In the genomic region with DNA sequence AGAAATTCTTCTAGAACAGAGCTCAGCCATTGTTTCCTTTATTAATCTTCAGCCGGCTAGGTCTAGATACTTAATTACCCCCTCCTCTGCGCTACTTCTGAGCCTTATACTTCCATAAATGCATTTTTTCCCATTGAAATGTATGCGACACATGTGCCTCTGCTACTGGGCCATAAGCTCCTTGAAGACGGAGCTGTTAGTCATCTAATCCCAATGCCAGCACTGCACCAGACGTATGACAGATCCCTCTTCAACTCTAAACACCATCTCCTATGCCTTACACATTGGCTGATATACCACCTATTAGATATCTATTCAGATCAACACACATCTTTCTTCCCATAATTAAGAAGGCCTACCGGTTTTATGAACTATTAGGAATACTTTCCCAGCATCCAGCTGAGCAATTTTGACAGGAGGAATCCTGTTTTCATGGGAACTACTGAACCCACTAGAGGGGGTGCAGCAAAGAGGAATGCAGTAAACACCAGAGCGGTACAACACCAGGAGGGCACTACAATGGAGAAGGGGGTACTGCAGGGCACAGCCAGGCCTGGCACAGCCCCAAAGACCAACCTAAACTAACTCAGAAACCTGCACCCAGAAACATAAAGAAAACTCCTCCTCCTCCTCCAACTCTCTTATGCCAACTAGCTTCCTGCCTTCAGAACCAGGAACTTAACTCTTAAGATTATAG, we compare ENCODE assay signal across 12 cellular contexts. TPM values are rescaled to one million over a fixed set of nuclear protein-coding genes. Genes with fewer than 3 reads are reported as not detected.
DNase-seq lines count a peak whose midpoint lies in the region; ATAC-seq and TF ChIP-seq lines count a peak whose summit lies in the region.
"Had no signal": no experiment of that assay in that cellular context is flagged by ENCODE, and none has a peak within 500 bp of the region (broad histone marks: within the 10 kb centered on the region; RNA-seq: fewer than 3 reads in every experiment).

No MANE protein-coding gene starts in this region.

- peaks cover 81% of the 10 kb centered on the region for H3K4me1 Mint-ChIP-seq in activated naive CD4-positive, alpha-beta T cell treated with anti-CD3 and anti-CD28 coated beads, Interleukin-2, amount 10 ng/mL, durations not matched to agents 7 days and 5 days
- H3K4me1 Mint-ChIP-seq in T-helper 17 cell = peaks cover 69% of the 10 kb centered on the region

- H3K27me3 Mint-ChIP-seq in activated naive CD4-positive, alpha-beta T cell treated with anti-CD3 and anti-CD28 coated beads, Interleukin-2, amount 10 ng/mL, durations not matched to agents 7 days and 5 days = no peaks in the 10 kb centered on the region
- no peaks in the 10 kb centered on the region for H3K27me3 Mint-ChIP-seq in T-helper 17 cell

- intact Hi-C loops in thyroid gland (cut with DNase I) = no loop called here
- intact Hi-C loops in right lobe of liver (cut with DNase I) = no loop called here

- H3K27ac Mint-ChIP-seq in activated naive CD4-positive, alpha-beta T cell treated with anti-CD3 and anti-CD28 coated beads, Interleukin-2, amount 10 ng/mL, durations not matched to agents 7 days and 5 days = peak overlapping the region; percentile 73
- H3K27ac Mint-ChIP-seq in T-helper 17 cell = peak overlapping the region; percentile 97

- peak overlapping the region; percentile 3 to 66 (median 16) for H3K27ac ChIP-seq in thyroid gland
- no peak overlapping the region for H3K27ac ChIP-seq in right lobe of liver
- H3K27ac ChIP-seq: C4-2B had no signal

- H3K4me1 ChIP-seq in thyroid gland (peaks cover 63 to 75% of the 10 kb centered on the region in 2 donors), right lobe of liver (peaks cover 0 to 23% (median 4%) of the 10 kb centered on the region in 4 donors)

- TF ChIP-seq CTCF in thyroid gland (IDR thresholded peaks at IDR 0.05) = no peak
- TF ChIP-seq CTCF in right lobe of liver (IDR thresholded peaks at IDR 0.05) = no peak

- CTCF ChIA-PET in activated naive CD4-positive, alpha-beta T cell treated with anti-CD3 and anti-CD28 coated beads, Interleukin-2, amount 10 ng/mL, durations not matched to agents 7 days and 5 days (lab: Charles Lee) = interaction anchor here (1.6 kb wide), 1 partner anchor 95 kb away, joined by 5 read pairs; no protein-coding TSS in a partner anchor

- H3K36me3 ChIP-seq in thyroid gland (no peaks in the 10 kb centered on the region), right lobe of liver (no peaks in the 10 kb centered on the region)
- H3K36me3 ChIP-seq: pancreas had no signal

- H3K27me3 ChIP-seq in thyroid gland = no peaks in the 10 kb centered on the region
- H3K27me3 ChIP-seq in right lobe of liver = no peaks in the 10 kb centered on the region
- H3K27me3 ChIP-seq: pancreas had no signal

- peaks cover 38% of the 10 kb centered on the region for H3K36me3 Mint-ChIP-seq in activated naive CD4-positive, alpha-beta T cell treated with anti-CD3 and anti-CD28 coated beads, Interleukin-2, amount 10 ng/mL, durations not matched to agents 7 days and 5 days
- no peaks in the 10 kb centered on the region for H3K36me3 Mint-ChIP-seq in T-helper 17 cell (ENCODE audit: low read depth)

- WGBS in thyroid gland, 2 donors = 67 to 69% methylated on average over 7 of the region's 7 CpGs
- 86% methylated on average over 7 of the region's 7 CpGs for WGBS in right lobe of liver (ENCODE audit: insufficient coverage, low coverage, low lambda C conversion rate, missing lambda C conversion rate)

- ATAC-seq in T-helper 17 cell = no peak
- ATAC-seq in right lobe of liver = no peak

- DNase-seq in activated naive CD4-positive, alpha-beta T cell treated with anti-CD3 and anti-CD28 coated beads, Interleukin-2, amount 10 ng/mL, durations not matched to agents 7 days and 5 days = no peak
- DNase-seq in activated naive CD4-positive, alpha-beta T cell (lab: John Stamatoyannopoulos, UW) = no peak
- DNase-seq in T-helper 17 cell = no peak
- DNase-seq in fibroblast of peridontal ligament (ENCODE audit: extremely low read depth) = peak; percentile 45
- peak; percentile 40 to 57 for DNase-seq in thyroid gland
- no peak for DNase-seq in right lobe of liver
- DNase-seq in amygdala (lab: John Stamatoyannopoulos, UW) = no peak
- no peak for DNase-seq in NCI-H2171 treated with DMSO at 0.1 percent for 48 hours (lab: John Stamatoyannopoulos, UW)
- DNase-seq: NCI-H2227 treated with DMSO at 0.1 percent for 48 hours, pancreas, SHP77 treated with DMSO at 0.1 percent for 48 hours had no signal

- H3K9me3 ChIP-seq in T-helper 17 cell (ENCODE audit: control insufficient read depth, low read length, poor library complexity, severe bottlenecking) (no peaks in the 10 kb centered on the region), thyroid gland (no peaks in the 10 kb centered on the region), right lobe of liver (no peaks in the 10 kb centered on the region)
- H3K9me3 ChIP-seq: pancreas had no signal

- H3K4me3 ChIP-seq in thyroid gland (replicated peaks in 1 of 3) = no peak overlapping the region
- H3K4me3 ChIP-seq in right lobe of liver = no peak overlapping the region
- H3K4me3 ChIP-seq: pancreas had no signal

- H3K9me3 Mint-ChIP-seq in activated naive CD4-positive, alpha-beta T cell treated with anti-CD3 and anti-CD28 coated beads, Interleukin-2, amount 10 ng/mL, durations not matched to agents 7 days and 5 days = no peaks in the 10 kb centered on the region

- H3K4me3 Mint-ChIP-seq in activated naive CD4-positive, alpha-beta T cell treated with anti-CD3 and anti-CD28 coated beads, Interleukin-2, amount 10 ng/mL, durations not matched to agents 7 days and 5 days = no peak overlapping the region
- H3K4me3 Mint-ChIP-seq in T-helper 17 cell = peak overlapping the region; percentile 86

- no peak for TF ChIP-seq POLR2A in thyroid gland (IDR thresholded peaks at IDR 0.05)
- TF ChIP-seq POLR2A in right lobe of liver (IDR thresholded peaks at IDR 0.05) = no peak

RNA-seq across cellular contexts. Expression of gene STK24, which starts 18.8 kb away (rescaled TPM):
- total RNA-seq in T-helper 17 cell (100 to 1,000 TPM; 134 to 163 TPM), thyroid gland (100 to 1,000 TPM in 1 of 4 donors, 10 to 100 TPM in 3; 74.5 to 102 (median 90.7) TPM), right lobe of liver (10 to 100 TPM; 14.8 to 40.8 (median 28.6) TPM)

Comparison
In these comparisons a context has a peak if more than half of its experiments do, and no peak if none do; other contexts are left out.
1. DNase-seq: peak in fibroblast of peridontal ligament (single experiment) and thyroid gland (2 of 2); none in activated naive CD4-positive, alpha-beta T cell treated with anti-CD3 and anti-CD28 coated beads, Interleukin-2, amount 10 ng/mL, durations not matched to agents 7 days and 5 days (single experiment), activated naive CD4-positive, alpha-beta T cell (0 of 4), T-helper 17 cell (0 of 3), right lobe of liver (0 of 3), amygdala (0 of 56) and NCI-H2171 treated with DMSO at 0.1 percent for 48 hours (single experiment).
2. H3K27ac ChIP-seq: peak in thyroid gland (3 of 3); none in right lobe of liver (0 of 3).